1 cellular context compared by ENCODE assay signal in genomic region chr21:33542640-33543504, GRCh38.
TF ChIP-seq lines count a peak whose summit lies in the region.

TSS of gene SON (plus strand) at chr21:33543038. CDS start at chr21:33543093, 55 bp downstream.

TF ChIP-seq in HepG2, 621 proteins besides CTCF, POLR2A, EP300 and RAD21 (continued from another document and continues in another):
- TF ChIP-seq ZNF574 (CRISPR knock-in tag; IDR thresholded peaks at IDR 0.05), result peak; percentile 98
- TF ChIP-seq ZZZ3 (CRISPR knock-in tag; IDR thresholded peaks at IDR 0.05; ENCODE audit: borderline replicate concordance), result no peak
- TF ChIP-seq HNF4G (IDR thresholded peaks at IDR 0.05; ENCODE audit: borderline replicate concordance, low read depth, low read length), result no peak
- no peak for TF ChIP-seq HNF4G (CRISPR knock-in tag; IDR thresholded peaks at IDR 0.05; ENCODE audit: borderline replicate concordance, low read depth)
- TF ChIP-seq ZNF276 (CRISPR knock-in tag; IDR thresholded peaks at IDR 0.05; ENCODE audit: low read depth), result no peak
- TF ChIP-seq TOE1 (CRISPR knock-in tag; IDR thresholded peaks at IDR 0.05), result 0 out of 2 replicates have a peak, but pooled peaks have one; percentile 53
- no peak for TF ChIP-seq ZNF318 (CRISPR knock-in tag; IDR thresholded peaks at IDR 0.05)
- TF ChIP-seq ELF1 (CRISPR knock-in tag; IDR thresholded peaks at IDR 0.05), result peak; percentile 54
- peak; percentile 29 for TF ChIP-seq ZNF883 (CRISPR knock-in tag; IDR thresholded peaks at IDR 0.05; ENCODE audit: not compliant biosample characterization)
- peak; percentile 98 for TF ChIP-seq NFYB (CRISPR knock-in tag; IDR thresholded peaks at IDR 0.05)
- no peak for TF ChIP-seq SRSF9 (IDR thresholded peaks at IDR 0.05; ENCODE audit: borderline replicate concordance, insufficient read depth, low read depth, low read length, poor library complexity, severe bottlenecking)
- no peak for TF ChIP-seq NFKB2 (CRISPR knock-in tag; IDR thresholded peaks at IDR 0.05; ENCODE audit: borderline replicate concordance)
- TF ChIP-seq ZNF816 (CRISPR knock-in tag; IDR thresholded peaks at IDR 0.05; ENCODE audit: borderline replicate concordance), result no peak
- TF ChIP-seq ZFP36L1 (CRISPR knock-in tag; IDR thresholded peaks at IDR 0.05), result no peak
- peak; percentile 13 for TF ChIP-seq TBL1XR1 (IDR thresholded peaks at IDR 0.05; ENCODE audit: borderline replicate concordance, low read length, partially characterized antibody)
- TF ChIP-seq PAF1 (CRISPR knock-in tag; IDR thresholded peaks at IDR 0.05), result no peak
- 0 out of 2 replicates have a peak, but pooled peaks have one; percentile 28 for TF ChIP-seq ZNF644 (CRISPR knock-in tag; IDR thresholded peaks at IDR 0.05; ENCODE audit: low read depth)
- no peak for TF ChIP-seq TRIM22 (IDR thresholded peaks at IDR 0.05)
- no peak; the same call in 1 of the 2 replicates for TF ChIP-seq AFF4 (CRISPR knock-in tag; IDR thresholded peaks at IDR 0.05)
- no peak for TF ChIP-seq ZFP62 (CRISPR knock-in tag; IDR thresholded peaks at IDR 0.05)
- peak in 1 of 2 experiments; percentile 29; a peak in 1 of 4 replicates for TF ChIP-seq ATF4 (CRISPR knock-in tag; IDR thresholded peaks at IDR 0.05)
- no peak for TF ChIP-seq ZNF605 (CRISPR knock-in tag; IDR thresholded peaks at IDR 0.05)
- TF ChIP-seq ZNF253 (CRISPR knock-in tag; IDR thresholded peaks at IDR 0.05; ENCODE audit: borderline replicate concordance), result no peak
- TF ChIP-seq PCBP1 (IDR thresholded peaks at IDR 0.05; ENCODE audit: borderline replicate concordance, low read depth, low read length), result no peak
- TF ChIP-seq NKX3-1 (CRISPR knock-in tag; IDR thresholded peaks at IDR 0.05), result 0 out of 2 replicates have a peak, but pooled peaks have one; percentile 36
- TF ChIP-seq ELF3 (CRISPR knock-in tag; IDR thresholded peaks at IDR 0.05), result peak; percentile 22; the same call in 1 of the 2 replicates
- no peak for TF ChIP-seq SMARCC2 (IDR thresholded peaks at IDR 0.05)
- no peak for TF ChIP-seq ELK4 (CRISPR knock-in tag; IDR thresholded peaks at IDR 0.05; ENCODE audit: borderline replicate concordance)
